In the genomic region with DNA sequence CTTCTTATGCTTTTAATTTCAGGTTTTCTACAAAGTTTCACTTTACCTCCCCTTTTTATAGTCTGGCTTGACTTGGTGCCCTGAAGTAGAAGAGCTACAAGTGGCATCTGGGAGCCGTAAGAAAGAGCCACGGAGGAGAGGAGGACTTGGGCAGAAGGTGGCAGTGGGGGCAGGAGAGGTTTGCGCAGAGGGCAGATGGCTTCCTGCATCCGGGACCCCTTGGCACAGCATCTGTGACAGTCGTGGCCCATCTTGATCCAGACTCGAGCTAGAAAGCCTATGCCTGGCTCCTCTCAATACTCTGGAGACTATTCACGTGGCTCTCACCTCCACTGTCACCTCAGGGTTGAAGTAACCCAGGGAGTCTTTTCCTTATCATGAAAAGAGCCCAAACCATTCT, we compare ENCODE assay signal across 27 cellular contexts.
"Had no signal": no experiment of that assay in that cellular context is flagged by ENCODE, and none has a peak within 500 bp of the region (broad histone marks: within the 10 kb centered on the region; RNA-seq: fewer than 3 reads in every experiment).

No MANE protein-coding gene starts in this region.

- H3K4me1 Mint-ChIP-seq: activated CD4-positive, alpha-beta T cell treated with anti-CD3 and anti-CD28 coated beads, Interleukin-2, amount 10 ng/mL, durations not matched to agents 24 days and 14 days; activated naive CD4-positive, alpha-beta T cell treated with anti-CD3 and anti-CD28 coated beads, Interleukin-2, amount 10 ng/mL, durations not matched to agents 7 days and 5 days had no signal

- ATAC-seq: activated CD8-positive, alpha-beta T cell treated with anti-CD3 and anti-CD28 coated beads, Interleukin-2, amount 10 ng/mL, durations not matched to agents 7 days and 5 days; activated naive CD8-positive, alpha-beta T cell treated with anti-CD3 and anti-CD28 coated beads, Interleukin-2, amount 50 U/mL, for 24 hours; Panc1 had no signal

- H3K9me3 Mint-ChIP-seq: activated naive CD4-positive, alpha-beta T cell treated with anti-CD3 and anti-CD28 coated beads, Interleukin-2, amount 10 ng/mL, durations not matched to agents 7 days and 5 days; activated naive CD8-positive, alpha-beta T cell treated with anti-CD3 and anti-CD28 coated beads, Interleukin-2, amount 50 U/mL, for 24 hours had no signal

- FAIRE-seq: TTC549 had no signal

- H3K36me3 ChIP-seq: SJCRH30 had no signal

- H3K4me3 Mint-ChIP-seq: activated CD4-positive, alpha-beta T cell treated with anti-CD3 and anti-CD28 coated beads, Interleukin-2, amount 10 ng/mL, durations not matched to agents 24 days and 14 days; activated CD8-positive, alpha-beta T cell treated with anti-CD3 and anti-CD28 coated beads, Interleukin-2, amount 10 ng/mL, durations not matched to agents 7 days and 5 days; activated naive CD4-positive, alpha-beta T cell treated with anti-CD3 and anti-CD28 coated beads, Interleukin-2, amount 10 ng/mL, durations not matched to agents 7 days and 5 days; activated naive CD8-positive, alpha-beta T cell; activated naive CD8-positive, alpha-beta T cell treated with anti-CD3 and anti-CD28 coated beads, Interleukin-2, amount 50 U/mL, for 24 hours; T-helper 1 cell treated with Interleukin-12 subunit alpha and Interleukin-12 subunit beta and Interleukin-4 antibody, amounts not matched to agents 30 μg/mL and 1 μg/mL, for 36 hours; T-helper 2 cell treated with Interferon-gamma antibody and Interleukin-4, amounts not matched to agents 5 μg/mL and 100 μg/mL, for 36 hours had no signal

- H3K36me3 Mint-ChIP-seq: activated naive CD4-positive, alpha-beta T cell treated with anti-CD3 and anti-CD28 coated beads, Interleukin-2, amount 10 ng/mL, durations not matched to agents 7 days and 5 days had no signal

- H3K27me3 ChIP-seq: SJCRH30 had no signal

- H3K9me3 ChIP-seq: SJCRH30 had no signal

- H3K27ac Mint-ChIP-seq: activated CD4-positive, alpha-beta T cell treated with anti-CD3 and anti-CD28 coated beads, Interleukin-2, amount 10 ng/mL, durations not matched to agents 24 days and 14 days; activated CD8-positive, alpha-beta T cell treated with anti-CD3 and anti-CD28 coated beads, Interleukin-2, amount 10 ng/mL, durations not matched to agents 7 days and 5 days; activated naive CD4-positive, alpha-beta T cell treated with anti-CD3 and anti-CD28 coated beads, Interleukin-2, amount 10 ng/mL, durations not matched to agents 7 days and 5 days; activated naive CD8-positive, alpha-beta T cell; activated naive CD8-positive, alpha-beta T cell treated with anti-CD3 and anti-CD28 coated beads, Interleukin-2, amount 50 U/mL, for 24 hours; T-helper 1 cell treated with Interleukin-12 subunit alpha and Interleukin-12 subunit beta and Interleukin-4 antibody, amounts not matched to agents 30 μg/mL and 1 μg/mL, for 36 hours; T-helper 2 cell treated with Interferon-gamma antibody and Interleukin-4, amounts not matched to agents 5 μg/mL and 100 μg/mL, for 36 hours had no signal

- H3K27ac ChIP-seq: SJCRH30, SK-N-MC had no signal

- H3K4me3 ChIP-seq: SJCRH30, SK-N-MC had no signal

- DNase-seq: activated CD4-positive, alpha-beta T cell treated with anti-CD3 and anti-CD28 coated beads, Interleukin-2, amount 10 ng/mL, durations not matched to agents 24 days and 14 days; activated CD4-positive, alpha-beta T cell treated with anti-CD3 and anti-CD28 coated beads, Interleukin-2, amount 50 U/mL, for 4 hours; activated CD8-positive, alpha-beta memory T cell treated with anti-CD3 and anti-CD28 coated beads, Interleukin-2, amount 50 U/mL, for 48 hours; activated CD8-positive, alpha-beta T cell treated with anti-CD3 and anti-CD28 coated beads, Interleukin-2, amount 10 ng/mL, durations not matched to agents 7 days and 5 days; activated effector memory CD4-positive, alpha-beta T cell treated with Interleukin-2 at 50 U/mL for 16 hours; activated naive CD4-positive, alpha-beta T cell treated with anti-CD3 and anti-CD28 coated beads, Interleukin-2, amount 10 ng/mL, durations not matched to agents 7 days and 5 days; activated naive CD8-positive, alpha-beta T cell treated with anti-CD3 and anti-CD28 coated beads, Interleukin-2, amount 50 U/mL, for 24 hours; activated T-cell treated with anti-CD3 and anti-CD28 coated beads, Interleukin-2, amount 50 U/mL, for 48 hours; anterior cingulate cortex; Karpas-422; KBM-7; NCI-H1105; NCI-H1417 treated with DMSO at 0.1 percent for 48 hours; NCI-H187 treated with DMSO at 0.1 percent for 48 hours; NCI-H2081; NCI-H2171 treated with DMSO at 0.1 percent for 48 hours; NCI-H2227 treated with DMSO at 0.1 percent for 48 hours; NCI-H446; NCI-H510A treated with DMSO at 0.1 percent for 48 hours; SHP77; SJCRH30 had no signal
